In genomic region chr2:227805578-227805977, GRCh38 we compare ENCODE assay signal across 1 cellular context.
TF ChIP-seq lines count a peak whose summit lies in the region.

No MANE protein-coding gene starts in this region.

TF ChIP-seq in GM12878, 131 proteins besides CTCF, POLR2A, EP300 and RAD21 (continued from another document):
- TF ChIP-seq MEF2B (IDR thresholded peaks at IDR 0.05; ENCODE audit: partially characterized antibody, poor library complexity, severe bottlenecking) (peak; percentile 45), MAX (IDR thresholded peaks at IDR 0.05; ENCODE audit: low read depth, low read length) (peak; percentile 22; the same call in 1 of the 2 replicates), ATF7 (IDR thresholded peaks at IDR 0.05; ENCODE audit: low read depth) (peak; percentile 18; the same call in 1 of the 2 replicates), BHLHE40 (IDR thresholded peaks at IDR 0.05; ENCODE audit: borderline replicate concordance in 1 of 2, low read depth in 2 of 2, low read length in 1 of 2) (peak; percentile 58 to 68; a peak in 3 of 4 replicates), RELB (IDR thresholded peaks at IDR 0.05; ENCODE audit: low read depth) (peak; percentile 74; the same call in 1 of the 2 replicates), IKZF1 (conservative IDR thresholded peaks at IDR 0.05) (peak; percentile 53; the same call in 1 of the 2 replicates), HSF1 (IDR thresholded peaks at IDR 0.05; ENCODE audit: low read depth, low read length) (no peak), SUZ12 (IDR thresholded peaks at IDR 0.05; ENCODE audit: unreplicated experiment) (no peak), DPF2 (IDR thresholded peaks at IDR 0.05) (0 out of 2 replicates have a peak, but pooled peaks have one; percentile 6), ZSCAN29 (IDR thresholded peaks at IDR 0.05) (0 out of 2 replicates have a peak, but pooled peaks have one; percentile 47), RUNX3 (IDR thresholded peaks at IDR 0.05; ENCODE audit: low read length) (peak; percentile 58), SPI1 (IDR thresholded peaks at IDR 0.05; ENCODE audit: borderline replicate concordance, insufficient read depth, low read depth, low read length) (peak; percentile 73), IKZF2 (IDR thresholded peaks at IDR 0.05) (peak; percentile 49 to 68; a peak in 2 of 4 replicates)
- TF ChIP-seq, protein P1, sequence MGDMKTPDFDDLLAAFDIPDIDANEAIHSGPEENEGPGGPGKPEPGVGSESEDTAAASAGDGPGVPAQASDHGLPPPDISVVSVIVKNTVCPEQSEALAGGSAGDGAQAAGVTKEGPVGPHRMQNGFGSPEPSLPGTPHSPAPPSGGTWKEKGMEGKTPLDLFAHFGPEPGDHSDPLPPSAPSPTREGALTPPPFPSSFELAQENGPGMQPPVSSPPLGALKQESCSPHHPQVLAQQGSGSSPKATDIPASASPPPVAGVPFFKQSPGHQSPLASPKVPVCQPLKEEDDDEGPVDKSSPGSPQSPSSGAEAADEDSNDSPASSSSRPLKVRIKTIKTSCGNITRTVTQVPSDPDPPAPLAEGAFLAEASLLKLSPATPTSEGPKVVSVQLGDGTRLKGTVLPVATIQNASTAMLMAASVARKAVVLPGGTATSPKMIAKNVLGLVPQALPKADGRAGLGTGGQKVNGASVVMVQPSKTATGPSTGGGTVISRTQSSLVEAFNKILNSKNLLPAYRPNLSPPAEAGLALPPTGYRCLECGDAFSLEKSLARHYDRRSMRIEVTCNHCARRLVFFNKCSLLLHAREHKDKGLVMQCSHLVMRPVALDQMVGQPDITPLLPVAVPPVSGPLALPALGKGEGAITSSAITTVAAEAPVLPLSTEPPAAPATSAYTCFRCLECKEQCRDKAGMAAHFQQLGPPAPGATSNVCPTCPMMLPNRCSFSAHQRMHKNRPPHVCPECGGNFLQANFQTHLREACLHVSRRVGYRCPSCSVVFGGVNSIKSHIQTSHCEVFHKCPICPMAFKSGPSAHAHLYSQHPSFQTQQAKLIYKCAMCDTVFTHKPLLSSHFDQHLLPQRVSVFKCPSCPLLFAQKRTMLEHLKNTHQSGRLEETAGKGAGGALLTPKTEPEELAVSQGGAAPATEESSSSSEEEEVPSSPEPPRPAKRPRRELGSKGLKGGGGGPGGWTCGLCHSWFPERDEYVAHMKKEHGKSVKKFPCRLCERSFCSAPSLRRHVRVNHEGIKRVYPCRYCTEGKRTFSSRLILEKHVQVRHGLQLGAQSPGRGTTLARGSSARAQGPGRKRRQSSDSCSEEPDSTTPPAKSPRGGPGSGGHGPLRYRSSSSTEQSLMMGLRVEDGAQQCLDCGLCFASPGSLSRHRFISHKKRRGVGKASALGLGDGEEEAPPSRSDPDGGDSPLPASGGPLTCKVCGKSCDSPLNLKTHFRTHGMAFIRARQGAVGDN (IDR thresholded peaks at IDR 0.05) = peak; percentile 59; the same call in 1 of the 2 replicates
- TF ChIP-seq, protein P2, sequence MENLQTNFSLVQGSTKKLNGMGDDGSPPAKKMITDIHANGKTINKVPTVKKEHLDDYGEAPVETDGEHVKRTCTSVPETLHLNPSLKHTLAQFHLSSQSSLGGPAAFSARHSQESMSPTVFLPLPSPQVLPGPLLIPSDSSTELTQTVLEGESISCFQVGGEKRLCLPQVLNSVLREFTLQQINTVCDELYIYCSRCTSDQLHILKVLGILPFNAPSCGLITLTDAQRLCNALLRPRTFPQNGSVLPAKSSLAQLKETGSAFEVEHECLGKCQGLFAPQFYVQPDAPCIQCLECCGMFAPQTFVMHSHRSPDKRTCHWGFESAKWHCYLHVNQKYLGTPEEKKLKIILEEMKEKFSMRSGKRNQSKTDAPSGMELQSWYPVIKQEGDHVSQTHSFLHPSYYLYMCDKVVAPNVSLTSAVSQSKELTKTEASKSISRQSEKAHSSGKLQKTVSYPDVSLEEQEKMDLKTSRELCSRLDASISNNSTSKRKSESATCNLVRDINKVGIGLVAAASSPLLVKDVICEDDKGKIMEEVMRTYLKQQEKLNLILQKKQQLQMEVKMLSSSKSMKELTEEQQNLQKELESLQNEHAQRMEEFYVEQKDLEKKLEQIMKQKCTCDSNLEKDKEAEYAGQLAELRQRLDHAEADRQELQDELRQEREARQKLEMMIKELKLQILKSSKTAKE (IDR thresholded peaks at IDR 0.05; ENCODE audit: low read depth, poor library complexity, severe bottlenecking) = peak; percentile 68
- TF ChIP-seq, protein P3, sequence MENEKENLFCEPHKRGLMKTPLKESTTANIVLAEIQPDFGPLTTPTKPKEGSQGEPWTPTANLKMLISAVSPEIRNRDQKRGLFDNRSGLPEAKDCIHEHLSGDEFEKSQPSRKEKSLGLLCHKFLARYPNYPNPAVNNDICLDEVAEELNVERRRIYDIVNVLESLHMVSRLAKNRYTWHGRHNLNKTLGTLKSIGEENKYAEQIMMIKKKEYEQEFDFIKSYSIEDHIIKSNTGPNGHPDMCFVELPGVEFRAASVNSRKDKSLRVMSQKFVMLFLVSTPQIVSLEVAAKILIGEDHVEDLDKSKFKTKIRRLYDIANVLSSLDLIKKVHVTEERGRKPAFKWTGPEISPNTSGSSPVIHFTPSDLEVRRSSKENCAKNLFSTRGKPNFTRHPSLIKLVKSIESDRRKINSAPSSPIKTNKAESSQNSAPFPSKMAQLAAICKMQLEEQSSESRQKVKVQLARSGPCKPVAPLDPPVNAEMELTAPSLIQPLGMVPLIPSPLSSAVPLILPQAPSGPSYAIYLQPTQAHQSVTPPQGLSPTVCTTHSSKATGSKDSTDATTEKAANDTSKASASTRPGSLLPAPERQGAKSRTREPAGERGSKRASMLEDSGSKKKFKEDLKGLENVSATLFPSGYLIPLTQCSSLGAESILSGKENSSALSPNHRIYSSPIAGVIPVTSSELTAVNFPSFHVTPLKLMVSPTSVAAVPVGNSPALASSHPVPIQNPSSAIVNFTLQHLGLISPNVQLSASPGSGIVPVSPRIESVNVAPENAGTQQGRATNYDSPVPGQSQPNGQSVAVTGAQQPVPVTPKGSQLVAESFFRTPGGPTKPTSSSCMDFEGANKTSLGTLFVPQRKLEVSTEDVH (IDR thresholded peaks at IDR 0.05; ENCODE audit: low read depth, partially characterized antibody) = no peak
TF ChIP-seq in GM12878: peak in this region for 13.
